ENCODE assay signal across 10 cellular contexts in genomic region chr3:111311709-111312235, GRCh38.
A peak's percentile ranks its signal among the peaks of the same experiment; 100 is the strongest.
DNase-seq lines count a peak whose midpoint lies in the region; ATAC-seq and TF ChIP-seq lines count a peak whose summit lies in the region.
"Had no signal": no experiment of that assay in that cellular context is flagged by ENCODE, and none has a peak within 500 bp of the region (broad histone marks: within the 10 kb centered on the region; RNA-seq: fewer than 3 reads in every experiment).

No MANE protein-coding gene starts in this region.

- H3K36me3 Mint-ChIP-seq in activated naive CD4-positive, alpha-beta T cell treated with anti-CD3 and anti-CD28 coated beads, Interleukin-2, amount 50 U/mL, for 24 hours: no peaks in the 10 kb centered on the region
- no peaks in the 10 kb centered on the region for H3K36me3 Mint-ChIP-seq in activated CD8-positive, alpha-beta T cell treated with anti-CD3 and anti-CD28 coated beads for 36 hours (ENCODE audit: low read depth)

- no peaks in the 10 kb centered on the region for H3K36me3 ChIP-seq in thymus (ENCODE audit: control insufficient read depth, insufficient read depth)
- no peaks in the 10 kb centered on the region for H3K36me3 ChIP-seq in prostate gland

- intact Hi-C loops in activated CD8-positive, alpha-beta T cell treated with anti-CD3 and anti-CD28 coated beads for 36 hours (cut with micrococcal nuclease): no loop called here
- intact Hi-C loops in prostate gland (cut with DNase I): no loop called here

- no peaks in the 10 kb centered on the region for H3K27me3 ChIP-seq in thymus (ENCODE audit: control insufficient read depth, insufficient read depth)
- no peaks in the 10 kb centered on the region for H3K27me3 ChIP-seq in prostate gland (replicated peaks; ENCODE audit: insufficient read depth)

- no peak for TF ChIP-seq POLR2A in prostate gland (IDR thresholded peaks at IDR 0.05)

- POLR2A ChIA-PET in activated CD8-positive, alpha-beta T cell treated with anti-CD3 and anti-CD28 coated beads for 36 hours (lab: Charles Lee): interaction anchor here (0.6 kb wide), 1 partner anchor 239 kb away, joined by 3 read pairs; no protein-coding TSS in a partner anchor

- ATAC-seq in HG03095 (IDR thresholded peaks at IDR 0.05; ENCODE audit: unreplicated experiment): peak; percentile 93
- ATAC-seq in activated CD8-positive, alpha-beta T cell treated with anti-CD3 and anti-CD28 coated beads for 36 hours: peak; percentile 81

- no peak for TF ChIP-seq CTCF in activated CD8-positive, alpha-beta T cell treated with anti-CD3 and anti-CD28 coated beads for 36 hours (IDR thresholded peaks at IDR 0.05)
- TF ChIP-seq CTCF in prostate gland (IDR thresholded peaks at IDR 0.05): no peak

- H3K9me3 ChIP-seq in thymus (ENCODE audit: control insufficient read depth) (no peaks in the 10 kb centered on the region), prostate gland (no peaks in the 10 kb centered on the region)

- H3K4me3 Mint-ChIP-seq in activated naive CD4-positive, alpha-beta T cell treated with anti-CD3 and anti-CD28 coated beads, Interleukin-2, amount 50 U/mL, for 24 hours: peak overlapping the region; percentile 27
- H3K4me3 Mint-ChIP-seq in activated CD8-positive, alpha-beta T cell treated with anti-CD3 and anti-CD28 coated beads for 36 hours: no peak overlapping the region

- 4% methylated on average over 2 of the region's 2 CpGs for WGBS in thymus
- WGBS in prostate gland: 52% methylated on average over 2 of the region's 2 CpGs

- peak overlapping the region; percentile 90 for H3K27ac Mint-ChIP-seq in activated naive CD4-positive, alpha-beta T cell treated with anti-CD3 and anti-CD28 coated beads, Interleukin-2, amount 50 U/mL, for 24 hours
- H3K27ac Mint-ChIP-seq in activated CD8-positive, alpha-beta T cell treated with anti-CD3 and anti-CD28 coated beads for 36 hours: peak overlapping the region; percentile 77

- no peaks in the 10 kb centered on the region for H3K9me3 Mint-ChIP-seq in activated naive CD4-positive, alpha-beta T cell treated with anti-CD3 and anti-CD28 coated beads, Interleukin-2, amount 50 U/mL, for 24 hours
- H3K9me3 Mint-ChIP-seq in activated CD8-positive, alpha-beta T cell treated with anti-CD3 and anti-CD28 coated beads for 36 hours: no peaks in the 10 kb centered on the region

- H3K4me1 ChIP-seq in thymus (ENCODE audit: control insufficient read depth, insufficient read depth, low read length) (peaks cover 21% of the 10 kb centered on the region), prostate gland (replicated peaks) (no peaks in the 10 kb centered on the region)

- H3K4me3 ChIP-seq in thymus (ENCODE audit: low read length): no peak overlapping the region
- no peak overlapping the region for H3K4me3 ChIP-seq in prostate gland

- H3K27ac ChIP-seq in thymus (ENCODE audit: low read depth) (peak overlapping the region; percentile 88), prostate gland (no peak overlapping the region)

- no peaks in the 10 kb centered on the region for H3K4me1 Mint-ChIP-seq in activated naive CD4-positive, alpha-beta T cell treated with anti-CD3 and anti-CD28 coated beads, Interleukin-2, amount 50 U/mL, for 24 hours
- H3K4me1 Mint-ChIP-seq in activated CD8-positive, alpha-beta T cell treated with anti-CD3 and anti-CD28 coated beads for 36 hours (ENCODE audit: low read depth): peaks cover 35% of the 10 kb centered on the region

- H3K27me3 Mint-ChIP-seq in activated naive CD4-positive, alpha-beta T cell treated with anti-CD3 and anti-CD28 coated beads, Interleukin-2, amount 50 U/mL, for 24 hours: no peaks in the 10 kb centered on the region
- H3K27me3 Mint-ChIP-seq in activated CD8-positive, alpha-beta T cell treated with anti-CD3 and anti-CD28 coated beads for 36 hours: no peaks in the 10 kb centered on the region

- CTCF ChIA-PET in activated CD8-positive, alpha-beta T cell treated with anti-CD3 and anti-CD28 coated beads for 36 hours (lab: Charles Lee): interaction anchor here (1.4 kb wide), 1 partner anchor 228 kb away, joined by 4 read pairs; no protein-coding TSS in a partner anchor

- DNase-seq in activated naive CD4-positive, alpha-beta T cell (lab: John Stamatoyannopoulos, UW): no peak
- no peak for DNase-seq in activated CD8-positive, alpha-beta T cell treated with anti-CD3 and anti-CD28 coated beads for 36 hours
- DNase-seq in NCI-H1105 (lab: John Stamatoyannopoulos, UW) (no peak), prostate gland (ENCODE audit: low spot score) (no peak)
- no peak for DNase-seq in stimulated activated CD4-positive, alpha-beta T cell treated with anti-CD3 and anti-CD28 coated beads, Interleukin-12 subunit alpha, Interleukin-12 subunit beta, amount 100 ng/mL, for 4 hours
- DNase-seq: COR-L47, mesendoderm had no signal
